Comparison of ENCODE assay signal across 7 cellular contexts in genomic region chr10:78613132-78613531, GRCh38.
"Had no signal": no experiment of that assay in that cellular context is flagged by ENCODE, and none has a peak within 500 bp of the region (broad histone marks: within the 10 kb centered on the region; RNA-seq: fewer than 3 reads in every experiment).

No MANE protein-coding gene starts in this region.

- H3K4me3 ChIP-seq: GM12878 had no signal

- DNase-seq: GDM1, GF-D8 had no signal

- FAIRE-seq: G401.6, GM12878, GM12892, GM18507, GM19239 had no signal

- ATAC-seq: GM12878 had no signal
